ENCODE assay signal across 33 cellular contexts in genomic region chr18:48578289-48578688, GRCh38.
"Had no signal": no experiment of that assay in that cellular context is flagged by ENCODE, and none has a peak within 500 bp of the region (broad histone marks: within the 10 kb centered on the region; RNA-seq: fewer than 3 reads in every experiment).

No MANE protein-coding gene starts in this region.

- ATAC-seq: activated CD8-positive, alpha-beta T cell treated with anti-CD3 and anti-CD28 coated beads for 36 hours; activated naive CD4-positive, alpha-beta T cell treated with anti-CD3 and anti-CD28 coated beads, Interleukin-2, amount 50 U/mL, for 72 hours; activated T-cell treated with anti-CD3 and anti-CD28 coated beads, Interleukin-2, amount 50 U/mL, for 72 hours had no signal

- H3K9me3 Mint-ChIP-seq: activated CD4-positive, alpha-beta T cell treated with anti-CD3 and anti-CD28 coated beads, Interleukin-2, amount 10 ng/mL, durations not matched to agents 24 days and 14 days; activated T-helper 1 cell treated with anti-CD3 and anti-CD28 coated beads, Interleukin-12 subunit alpha, Interleukin-12 subunit beta, Interleukin-2, Interleukin-4 antibody, amounts not matched to agents 30 ng/mL and 10 ng/mL and 1 ng/mL, durations not matched to agents 14 hours and 24 hours and 36 hours; activated T-helper 2 cell treated with anti-CD3 and anti-CD28 coated beads, Interferon-gamma antibody, Interleukin-2, Interleukin-4, amounts not matched to agents 10 μg/mL and 5 μg/mL and 100 μg/mL, durations not matched to agents 14 hours and 24 hours and 36 hours; T-helper 1 cell treated with Interleukin-12 subunit alpha and Interleukin-12 subunit beta and Interleukin-4 antibody, amounts not matched to agents 30 μg/mL and 1 μg/mL, for 36 hours; T-helper 2 cell treated with Interferon-gamma antibody and Interleukin-4, amounts not matched to agents 5 μg/mL and 100 μg/mL, for 36 hours had no signal

- H3K27me3 Mint-ChIP-seq: activated B cell treated with CpG ODN at 0.5 μM for 24 hours; activated CD4-positive, alpha-beta memory T cell treated with anti-CD3 and anti-CD28 coated beads for 36 hours; activated CD4-positive, alpha-beta T cell treated with anti-CD3 and anti-CD28 coated beads, Interleukin-2, amount 10 ng/mL, durations not matched to agents 24 days and 14 days; activated CD8-positive, alpha-beta T cell treated with anti-CD3 and anti-CD28 coated beads for 36 hours; activated naive CD8-positive, alpha-beta T cell treated with anti-CD3 and anti-CD28 coated beads for 36 hours; brain had no signal

- H3K9me3 ChIP-seq: adrenal gland had no signal

- H3K27me3 ChIP-seq: adrenal gland had no signal

- H3K27ac Mint-ChIP-seq: activated B cell treated with CpG ODN at 0.5 μM for 24 hours; activated CD4-positive, alpha-beta memory T cell treated with anti-CD3 and anti-CD28 coated beads for 36 hours; activated CD4-positive, alpha-beta T cell treated with anti-CD3 and anti-CD28 coated beads, Interleukin-2, amount 10 ng/mL, durations not matched to agents 24 days and 14 days; activated CD8-positive, alpha-beta T cell treated with anti-CD3 and anti-CD28 coated beads for 36 hours; activated naive CD4-positive, alpha-beta T cell treated with anti-CD3 and anti-CD28 coated beads for 36 hours; activated naive CD4-positive, alpha-beta T cell treated with anti-CD3 and anti-CD28 coated beads, Interleukin-2, amount 50 U/mL, for 72 hours; activated naive CD8-positive, alpha-beta T cell treated with anti-CD3 and anti-CD28 coated beads for 36 hours; activated T-cell treated with anti-CD3 and anti-CD28 coated beads, Interleukin-2, amount 50 U/mL, for 72 hours; activated T-helper 1 cell treated with anti-CD3 and anti-CD28 coated beads, Interleukin-12 subunit alpha, Interleukin-12 subunit beta, Interleukin-2, Interleukin-4 antibody, amounts not matched to agents 30 ng/mL and 10 ng/mL and 1 ng/mL, durations not matched to agents 14 hours and 24 hours and 36 hours; activated T-helper 2 cell treated with anti-CD3 and anti-CD28 coated beads, Interferon-gamma antibody, Interleukin-2, Interleukin-4, amounts not matched to agents 10 μg/mL and 5 μg/mL and 100 μg/mL, durations not matched to agents 14 hours and 24 hours and 36 hours; brain; T-helper 1 cell treated with Interleukin-12 subunit alpha and Interleukin-12 subunit beta and Interleukin-4 antibody, amounts not matched to agents 30 μg/mL and 1 μg/mL, for 36 hours; T-helper 2 cell treated with Interferon-gamma antibody and Interleukin-4, amounts not matched to agents 5 μg/mL and 100 μg/mL, for 36 hours had no signal

- H3K36me3 ChIP-seq: adrenal gland had no signal

- H3K4me1 Mint-ChIP-seq: activated B cell treated with CpG ODN at 0.5 μM for 24 hours; activated CD4-positive, alpha-beta T cell treated with anti-CD3 and anti-CD28 coated beads, Interleukin-2, amount 10 ng/mL, durations not matched to agents 24 days and 14 days had no signal

- H3K27ac ChIP-seq: adrenal gland, VCaP had no signal

- DNase-seq: activated B cell treated with CpG ODN at 0.5 μM for 24 hours; activated CD4-positive, alpha-beta memory T cell treated with anti-CD3 and anti-CD28 coated beads for 36 hours; activated CD4-positive, alpha-beta T cell treated with anti-CD3 and anti-CD28 coated beads, Interleukin-2, amount 10 ng/mL, durations not matched to agents 24 days and 14 days; activated CD4-positive, alpha-beta T cell treated with anti-CD3 and anti-CD28 coated beads, Interleukin-2, amount 50 U/mL, for 1 hour; activated CD4-positive, alpha-beta T cell treated with anti-CD3 and anti-CD28 coated beads, Interleukin-2, amount 50 U/mL, for 4 hours; activated CD4-positive, CD25-positive, alpha-beta regulatory T cell treated with anti-CD3 and anti-CD28 coated beads, Interleukin-2, amount 50 U/mL, for 72 hours; activated CD8-positive, alpha-beta memory T cell treated with anti-CD3 and anti-CD28 coated beads, Interleukin-2, amount 50 U/mL, for 4 hours; activated CD8-positive, alpha-beta T cell treated with anti-CD3 and anti-CD28 coated beads for 36 hours; activated effector memory CD4-positive, alpha-beta T cell treated with Interleukin-2 at 50 U/mL for 16 hours; activated gamma-delta T cell; activated naive CD4-positive, alpha-beta T cell; activated naive CD4-positive, alpha-beta T cell treated with anti-CD3 and anti-CD28 coated beads for 36 hours; activated naive CD4-positive, alpha-beta T cell treated with anti-CD3 and anti-CD28 coated beads, Interleukin-2, amount 50 U/mL, for 16 hours; activated naive CD8-positive, alpha-beta T cell treated with anti-CD3 and anti-CD28 coated beads for 36 hours; activated T-cell treated with anti-CD3 and anti-CD28 coated beads for 4 hours; activated T-cell treated with anti-CD3 and anti-CD28 coated beads, Interleukin-2, amount 50 U/mL, for 1 hour; activated T-cell treated with anti-CD3 and anti-CD28 coated beads, Interleukin-2, amount 50 U/mL, for 4 hours; activated T-cell treated with anti-CD3 and anti-CD28 coated beads, Interleukin-2, amount 50 U/mL, for 72 hours; adrenal gland; amniotic stem cell; central memory CD4-positive, alpha-beta T cell; T-helper 1 cell; T-helper 2 cell; T-helper 9 cell had no signal

- H3K4me3 ChIP-seq: adrenal gland had no signal

- H3K36me3 Mint-ChIP-seq: activated CD4-positive, alpha-beta memory T cell treated with anti-CD3 and anti-CD28 coated beads for 36 hours; activated naive CD4-positive, alpha-beta T cell treated with anti-CD3 and anti-CD28 coated beads, Interleukin-2, amount 50 U/mL, for 72 hours had no signal

- FAIRE-seq: colon, TTC549 had no signal

- H3K4me3 Mint-ChIP-seq: activated B cell treated with CpG ODN at 0.5 μM for 24 hours; activated CD4-positive, alpha-beta memory T cell treated with anti-CD3 and anti-CD28 coated beads for 36 hours; activated CD4-positive, alpha-beta T cell treated with anti-CD3 and anti-CD28 coated beads, Interleukin-2, amount 10 ng/mL, durations not matched to agents 24 days and 14 days; activated CD8-positive, alpha-beta T cell treated with anti-CD3 and anti-CD28 coated beads for 36 hours; activated naive CD4-positive, alpha-beta T cell treated with anti-CD3 and anti-CD28 coated beads for 36 hours; activated naive CD8-positive, alpha-beta T cell treated with anti-CD3 and anti-CD28 coated beads for 36 hours; activated T-cell treated with anti-CD3 and anti-CD28 coated beads, Interleukin-2, amount 50 U/mL, for 4 hours; activated T-cell treated with anti-CD3 and anti-CD28 coated beads, Interleukin-2, amount 50 U/mL, for 72 hours; activated T-helper 1 cell treated with anti-CD3 and anti-CD28 coated beads, Interleukin-12 subunit alpha, Interleukin-12 subunit beta, Interleukin-2, Interleukin-4 antibody, amounts not matched to agents 30 ng/mL and 10 ng/mL and 1 ng/mL, durations not matched to agents 14 hours and 24 hours and 36 hours; brain; T-helper 1 cell treated with Interleukin-12 subunit alpha and Interleukin-12 subunit beta and Interleukin-4 antibody, amounts not matched to agents 30 μg/mL and 1 μg/mL, for 36 hours; T-helper 2 cell treated with Interferon-gamma antibody and Interleukin-4, amounts not matched to agents 5 μg/mL and 100 μg/mL, for 36 hours had no signal
